15 cellular contexts compared by ENCODE assay signal in the genomic region with DNA sequence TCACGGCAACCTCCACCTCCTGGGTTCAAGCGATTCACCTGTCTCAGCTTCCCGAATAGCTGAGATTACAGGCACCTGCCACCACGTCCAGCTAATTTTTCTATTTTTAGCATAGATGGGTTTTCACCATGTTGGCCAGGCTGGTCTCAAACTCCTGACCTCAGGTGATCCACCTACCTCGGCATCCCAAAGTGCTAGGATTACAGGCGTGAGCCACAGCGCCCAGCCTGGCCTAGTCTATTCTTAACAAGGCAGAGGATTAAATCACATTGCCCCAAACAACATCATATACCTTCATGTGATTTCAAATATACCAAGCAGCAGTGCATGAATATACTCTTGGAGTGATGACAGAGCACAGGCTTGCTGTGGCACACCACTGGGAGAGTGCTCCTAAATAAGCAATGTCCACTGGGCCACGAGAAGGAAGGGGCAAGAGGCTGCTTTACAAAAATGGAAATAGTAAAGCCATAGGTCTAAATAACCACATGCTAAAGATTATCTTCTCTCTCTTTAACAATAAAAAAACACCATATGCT.
A peak's percentile ranks its signal among the peaks of the same experiment; 100 is the strongest.
DNase-seq lines count a peak whose midpoint lies in the region; ATAC-seq, FAIRE-seq and TF ChIP-seq lines count a peak whose summit lies in the region.
"Had no signal": no experiment of that assay in that cellular context is flagged by ENCODE, and none has a peak within 500 bp of the region (broad histone marks: within the 10 kb centered on the region; RNA-seq: fewer than 3 reads in every experiment).

No MANE protein-coding gene starts in this region.

- in situ Hi-C loops in HepG2 (cut with HindIII; ENCODE audit: extremely low pct_ligation_motif_present, low pct_unique_long_range_greater_than_20kb) = no loop called here

- H3K4me1 ChIP-seq in right lobe of liver = peaks cover 0 to 57% (median 8%) of the 10 kb centered on the region in 4 donors
- no peaks in the 10 kb centered on the region for H3K4me1 ChIP-seq in HepG2 (ENCODE audit: insufficient read depth, low read length)
- H3K4me1 ChIP-seq in breast epithelium = peaks cover 7 to 17% of the 10 kb centered on the region in 2 donors
- H3K4me1 ChIP-seq in rectal smooth muscle tissue (ENCODE audit: control insufficient read depth, insufficient read depth, low read length) = peaks cover 14% of the 10 kb centered on the region
- H3K4me1 ChIP-seq in vagina = peaks cover 100% of the 10 kb centered on the region

- H3K27me3 ChIP-seq in right lobe of liver = no peaks in the 10 kb centered on the region
- no peaks in the 10 kb centered on the region for H3K27me3 ChIP-seq in HepG2 (ENCODE audit: control insufficient read depth in 1 of 2, insufficient read depth in 2 of 2, low read length in 2 of 2)
- no peaks in the 10 kb centered on the region for H3K27me3 ChIP-seq in breast epithelium
- no peaks in the 10 kb centered on the region for H3K27me3 ChIP-seq in rectal smooth muscle tissue (ENCODE audit: control insufficient read depth, insufficient read depth, low read length)
- H3K27me3 ChIP-seq in vagina = no peaks in the 10 kb centered on the region
- H3K27me3 ChIP-seq: hepatocyte had no signal

- no peak overlapping the region for H2AFZ ChIP-seq in HepG2 (ENCODE audit: low read length)
- H2AFZ ChIP-seq: hepatocyte had no signal

- no TSS peak for BruUV-seq in HepG2 (replicated peaks; lab: Mats Ljungman, UMichigan)

- H3K36me3 ChIP-seq in right lobe of liver = peaks cover 0 to 92% (median 34%) of the 10 kb centered on the region in 4 donors
- peaks cover 4 to 56% of the 10 kb centered on the region in 2 experiments for H3K36me3 ChIP-seq in HepG2 (replicated peaks in 1 of 2; ENCODE audit: control insufficient read depth in 1 of 2, insufficient read depth in 2 of 2, low read length in 2 of 2)
- peaks cover 3% of the 10 kb centered on the region for H3K36me3 ChIP-seq in breast epithelium
- H3K36me3 ChIP-seq in rectal smooth muscle tissue (ENCODE audit: control insufficient read depth, insufficient read depth, low read length) = peaks cover 16% of the 10 kb centered on the region
- H3K36me3 ChIP-seq in vagina = peaks cover 0 to 78% of the 10 kb centered on the region in 2 donors

- CTCF ChIA-PET in HepG2 (lab: Yijun Ruan, JAX; ENCODE audit: low intra/inter-chr PET ratio, low total read pairs) = no interaction called here

- TF ChIP-seq EP300 in HepG2 (IDR thresholded peaks at IDR 0.05; ENCODE audit: low read depth in 2 of 2, low read length in 2 of 2) (no peak), HepG2 (CRISPR knock-in tag; IDR thresholded peaks at IDR 0.05; ENCODE audit: borderline replicate concordance) (no peak)

- 87% methylated on average over 7 of the region's 8 CpGs for WGBS in right lobe of liver (ENCODE audit: insufficient coverage, low coverage, low lambda C conversion rate, missing lambda C conversion rate)
- 98% methylated on average over 8 of the region's 8 CpGs for WGBS in HepG2 (ENCODE audit: low lambda C conversion rate)

- H3K27ac ChIP-seq in right lobe of liver = peak overlapping the region in 2 of 3 donors; percentile 15 to 60
- no peak overlapping the region for H3K27ac ChIP-seq in HepG2 (ENCODE audit: extremely low read length, insufficient read depth, low read length)
- H3K27ac ChIP-seq in breast epithelium = peak overlapping the region; percentile 72 to 78
- peak overlapping the region; percentile 82 for H3K27ac ChIP-seq in rectal smooth muscle tissue (ENCODE audit: low read depth, low read length)
- H3K27ac ChIP-seq in vagina = peak overlapping the region; percentile 88
- H3K27ac ChIP-seq: SK-N-MC, VCaP had no signal

- no peaks in the 10 kb centered on the region for H4K20me1 ChIP-seq in HepG2 (ENCODE audit: insufficient read depth, low read length)

- no peak for TF ChIP-seq RAD21 in HepG2 (CRISPR knock-in tag; IDR thresholded peaks at IDR 0.05)

- no peak overlapping the region for H3K9ac ChIP-seq in HepG2 (ENCODE audit: insufficient read depth, low read depth, low read length)
- no peak overlapping the region for H3K9ac ChIP-seq in rectal smooth muscle tissue (ENCODE audit: low read length)

- ATAC-seq in right lobe of liver (no peak), HepG2 (no peak), GM18907 (IDR thresholded peaks at IDR 0.05; ENCODE audit: unreplicated experiment) (no peak), GM21528 (IDR thresholded peaks at IDR 0.05; ENCODE audit: low FRiP score, unreplicated experiment) (no peak), HG03378 (IDR thresholded peaks at IDR 0.05; ENCODE audit: unreplicated experiment) (no peak)
- ATAC-seq: HCT116; K562; natural killer cell; stimulated activated memory B cell treated with anti-CD40 and anti-IgM and Interleukin-4, amounts not matched to agents 10 μg/mL and 1 μg/mL and 100 μg/mL, for 72 hours had no signal

- H3K4me3 ChIP-seq in right lobe of liver (no peak overlapping the region), HepG2 (replicated peaks in 1 of 3; ENCODE audit: insufficient read depth in 1 of 3, low read depth in 2 of 3, low read length in 3 of 3) (no peak overlapping the region), breast epithelium (no peak overlapping the region), rectal smooth muscle tissue (ENCODE audit: low read length) (no peak overlapping the region), vagina (no peak overlapping the region)
- H3K4me3 ChIP-seq: hepatocyte, K562, SK-N-MC had no signal

- FAIRE-seq in HepG2 (lab: Jason Lieb, UNC) = no peak
- FAIRE-seq: K562 had no signal

- POLR2A ChIA-PET in HepG2 (lab: Yijun Ruan, JAX) = no interaction called here

- DNase-seq in right lobe of liver (no peak), HepG2 (ENCODE audit: low spot score) (no peak), breast epithelium (ENCODE audit: low spot score in 2 of 2) (no peak), vagina (ENCODE audit: extremely low spot score in 2 of 2) (no peak)
- DNase-seq: natural killer cell had no signal

- TF ChIP-seq CTCF in right lobe of liver (IDR thresholded peaks at IDR 0.05) = no peak
- no peak for TF ChIP-seq CTCF in HepG2 (CRISPR knock-in tag; IDR thresholded peaks at IDR 0.05)
- no peak for TF ChIP-seq CTCF in breast epithelium (IDR thresholded peaks at IDR 0.05)
- TF ChIP-seq CTCF in vagina (IDR thresholded peaks at IDR 0.05) = no peak

- TF ChIP-seq POLR2A in right lobe of liver (IDR thresholded peaks at IDR 0.05) (no peak), HepG2 (IDR thresholded peaks at IDR 0.05; ENCODE audit: insufficient read depth in 1 of 2, low read depth in 2 of 2, low read length in 2 of 2) (no peak), breast epithelium (IDR thresholded peaks at IDR 0.05) (no peak), vagina (IDR thresholded peaks at IDR 0.05) (no peak)

- intact Hi-C loops in right lobe of liver (cut with DNase I) = loop anchor here in 1 of 2 donors (10.0 kb wide), 1 partner anchor 146 kb away; a partner anchor contains a TSS
- intact Hi-C loops in HepG2 (cut with micrococcal nuclease; ENCODE audit: unreplicated experiment) = no loop called here
- intact Hi-C loops in breast epithelium (cut with DNase I; ENCODE audit: low total_unique reads) = loop anchor here (5.0 kb wide), 1 partner anchor 148 kb away; a partner anchor contains a TSS
- intact Hi-C loops in vagina (cut with DNase I) = no loop called here

- no peak overlapping the region for H3K4me2 ChIP-seq in HepG2 (ENCODE audit: low read depth, low read length)
- H3K4me2 ChIP-seq: hepatocyte had no signal

- no peaks in the 10 kb centered on the region for H3K9me3 ChIP-seq in right lobe of liver
- no peaks in the 10 kb centered on the region for H3K9me3 ChIP-seq in HepG2 (ENCODE audit: low read length)
- H3K9me3 ChIP-seq in breast epithelium = no peaks in the 10 kb centered on the region
- no peaks in the 10 kb centered on the region for H3K9me3 ChIP-seq in vagina

- H3K79me2 ChIP-seq in HepG2 (ENCODE audit: insufficient read depth, low read length) = no peaks in the 10 kb centered on the region
- H3K79me2 ChIP-seq: hepatocyte had no signal

TF ChIP-seq in HepG2, 621 proteins besides CTCF, POLR2A, EP300 and RAD21 (continues in another document):
- no peak for TF ChIP-seq ZBTB42 (CRISPR knock-in tag; IDR thresholded peaks at IDR 0.05)
- TF ChIP-seq, protein P1, sequence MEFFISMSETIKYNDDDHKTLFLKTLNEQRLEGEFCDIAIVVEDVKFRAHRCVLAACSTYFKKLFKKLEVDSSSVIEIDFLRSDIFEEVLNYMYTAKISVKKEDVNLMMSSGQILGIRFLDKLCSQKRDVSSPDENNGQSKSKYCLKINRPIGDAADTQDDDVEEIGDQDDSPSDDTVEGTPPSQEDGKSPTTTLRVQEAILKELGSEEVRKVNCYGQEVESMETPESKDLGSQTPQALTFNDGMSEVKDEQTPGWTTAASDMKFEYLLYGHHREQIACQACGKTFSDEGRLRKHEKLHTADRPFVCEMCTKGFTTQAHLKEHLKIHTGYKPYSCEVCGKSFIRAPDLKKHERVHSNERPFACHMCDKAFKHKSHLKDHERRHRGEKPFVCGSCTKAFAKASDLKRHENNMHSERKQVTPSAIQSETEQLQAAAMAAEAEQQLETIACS (CRISPR knock-in tag; IDR thresholded peaks at IDR 0.05) = no peak
- no peak for TF ChIP-seq KAT2B (IDR thresholded peaks at IDR 0.05; ENCODE audit: borderline replicate concordance, low read depth, low read length)
- TF ChIP-seq, protein P2, sequence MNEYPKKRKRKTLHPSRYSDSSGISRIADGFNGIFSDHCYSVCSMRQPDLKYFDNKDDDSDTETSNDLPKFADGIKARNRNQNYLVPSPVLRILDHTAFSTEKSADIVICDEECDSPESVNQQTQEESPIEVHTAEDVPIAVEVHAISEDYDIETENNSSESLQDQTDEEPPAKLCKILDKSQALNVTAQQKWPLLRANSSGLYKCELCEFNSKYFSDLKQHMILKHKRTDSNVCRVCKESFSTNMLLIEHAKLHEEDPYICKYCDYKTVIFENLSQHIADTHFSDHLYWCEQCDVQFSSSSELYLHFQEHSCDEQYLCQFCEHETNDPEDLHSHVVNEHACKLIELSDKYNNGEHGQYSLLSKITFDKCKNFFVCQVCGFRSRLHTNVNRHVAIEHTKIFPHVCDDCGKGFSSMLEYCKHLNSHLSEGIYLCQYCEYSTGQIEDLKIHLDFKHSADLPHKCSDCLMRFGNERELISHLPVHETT (CRISPR knock-in tag; conservative IDR thresholded peaks at IDR 0.05) = no peak
- TF ChIP-seq, protein P3, sequence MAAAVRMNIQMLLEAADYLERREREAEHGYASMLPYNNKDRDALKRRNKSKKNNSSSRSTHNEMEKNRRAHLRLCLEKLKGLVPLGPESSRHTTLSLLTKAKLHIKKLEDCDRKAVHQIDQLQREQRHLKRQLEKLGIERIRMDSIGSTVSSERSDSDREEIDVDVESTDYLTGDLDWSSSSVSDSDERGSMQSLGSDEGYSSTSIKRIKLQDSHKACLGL (CRISPR knock-in tag; IDR thresholded peaks at IDR 0.05) = no peak
- TF ChIP-seq ZNF292 (CRISPR knock-in tag; IDR thresholded peaks at IDR 0.05; ENCODE audit: borderline replicate concordance, low read depth) = no peak
- no peak for TF ChIP-seq FOXK2 (IDR thresholded peaks at IDR 0.05)
- no peak for TF ChIP-seq ZNF746 (CRISPR knock-in tag; IDR thresholded peaks at IDR 0.05)
- TF ChIP-seq ZNF615 (CRISPR knock-in tag; IDR thresholded peaks at IDR 0.05; ENCODE audit: borderline replicate concordance) = no peak
